Comparison of ENCODE assay signal across 35 cellular contexts in genomic region chr13:110737555-110737954, GRCh38.
"Had no signal": no experiment of that assay in that cellular context is flagged by ENCODE, and none has a peak within 500 bp of the region (broad histone marks: within the 10 kb centered on the region; RNA-seq: fewer than 3 reads in every experiment).

No MANE protein-coding gene starts in this region.

- H3K4me3 ChIP-seq: MG63 had no signal

- H3K27me3 ChIP-seq: MG63 had no signal

- H3K36me3 ChIP-seq: MG63 had no signal

- DNase-seq: Karpas-422, Kasumi-1, KG1, MG63, MM.1S, MV-4-11, NCI-H1048, NCI-H1092, NCI-H1092 treated with DMSO at 0.1 percent for 48 hours, NCI-H1105, NCI-H1105 treated with DMSO at 0.1 percent for 48 hours, NCI-H1417, NCI-H1417 treated with DMSO at 0.1 percent for 48 hours, NCI-H1436, NCI-H1436 treated with DMSO at 0.1 percent for 48 hours, NCI-H146, NCI-H1694, NCI-H1694 treated with DMSO at 0.1 percent for 48 hours, NCI-H187, NCI-H187 treated with DMSO at 0.1 percent for 48 hours, NCI-H1930, NCI-H2029, NCI-H2029 treated with DMSO at 0.1 percent for 48 hours, NCI-H2081, NCI-H2081 treated with DMSO at 0.1 percent for 48 hours, NCI-H2107, NCI-H2171, NCI-H2171 treated with DMSO at 0.1 percent for 48 hours, NCI-H2227 treated with DMSO at 0.1 percent for 48 hours, NCI-H226, NCI-H345, NCI-H446, NCI-H446 treated with DMSO at 0.1 percent for 48 hours, NCI-H510A had no signal

- H3K9me3 ChIP-seq: MG63 had no signal

- H3K27ac ChIP-seq: KMS-11 had no signal

- H3K4me2 ChIP-seq: KMS-11 had no signal
